ENCODE assay signal across 19 cellular contexts in the genomic region with DNA sequence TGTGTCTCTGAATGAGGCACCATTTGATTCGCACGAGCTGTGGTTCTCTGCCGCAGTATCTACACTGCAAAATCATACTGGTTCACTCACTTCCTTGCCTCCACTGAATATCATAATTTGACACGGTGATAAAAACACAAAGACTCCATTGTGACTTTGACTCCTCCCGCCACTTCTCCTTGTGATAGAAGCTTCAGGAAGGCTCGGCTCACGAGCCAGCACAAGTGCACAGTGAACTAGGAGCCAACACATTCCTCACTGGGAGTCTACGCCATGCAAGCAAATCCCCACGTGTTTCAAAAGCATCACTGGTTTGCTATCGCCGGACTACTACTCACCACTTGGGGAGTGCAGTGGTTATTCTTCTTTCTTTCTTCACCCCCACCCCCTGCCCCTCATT.
"Had no signal": no experiment of that assay in that cellular context is flagged by ENCODE, and none has a peak within 500 bp of the region (broad histone marks: within the 10 kb centered on the region; RNA-seq: fewer than 3 reads in every experiment).

No MANE protein-coding gene starts in this region.

- H3K9me3 Mint-ChIP-seq: central memory CD8-positive, alpha-beta T cell; natural killer cell treated with Interleukin-12 subunit alpha and Interleukin-12 subunit beta and Interleukin-15 and Interleukin-18, amount 100 ng/mL, for 72 hours; stimulated activated naive B cell treated with anti-CD40 and anti-IgM and Interleukin-4, amounts not matched to agents 10 μg/mL and 1 μg/mL and 100 μg/mL, for 72 hours; stimulated activated naive CD8-positive, alpha-beta T cell treated with anti-CD3 and anti-CD28 coated beads, Interleukin-15, amount 100 ng/mL, for 72 hours had no signal

- H3K27ac Mint-ChIP-seq: natural killer cell treated with Interleukin-12 subunit alpha and Interleukin-12 subunit beta and Interleukin-15 and Interleukin-18, amount 100 ng/mL, for 72 hours; progenitor cell of endocrine pancreas; stimulated activated naive B cell treated with anti-CD40 and anti-IgM and Interleukin-4, amounts not matched to agents 10 μg/mL and 1 μg/mL and 100 μg/mL, for 72 hours; stimulated activated naive CD8-positive, alpha-beta T cell treated with anti-CD3 and anti-CD28 coated beads, Interleukin-15, amount 100 ng/mL, for 72 hours had no signal

- H3K4me3 ChIP-seq: dorsolateral prefrontal cortex, esophagus squamous epithelium, heart left ventricle, pancreas, spleen had no signal

- DNase-seq: cortex of kidney; dorsolateral prefrontal cortex; effector CD8-positive, alpha-beta T cell; esophagus squamous epithelium; foreskin fibroblast; heart left ventricle; hippocampal formation; occipital lobe; pancreas; spleen; stimulated activated CD4-positive, alpha-beta T cell treated with anti-CD3 and anti-CD28 coated beads, Interleukin-15, amount 100 ng/mL, for 24 hours; stimulated activated CD4-positive, alpha-beta T cell treated with anti-CD3 and anti-CD28 coated beads, Interleukin-1b, Interleukin-23, amount 100 ng/mL, for 48 hours; stimulated activated CD4-positive, alpha-beta T cell treated with anti-CD3 and anti-CD28 coated beads, Interleukin-4, amount 100 ng/mL, for 24 hours; stimulated activated naive B cell treated with anti-CD40 and anti-IgM and Interleukin-4, amounts not matched to agents 10 μg/mL and 1 μg/mL and 100 μg/mL, for 72 hours; stimulated activated naive CD8-positive, alpha-beta T cell treated with anti-CD3 and anti-CD28 coated beads, Interleukin-15, amount 100 ng/mL, for 72 hours had no signal

- H3K4me1 ChIP-seq: pancreas had no signal

- H3K36me3 ChIP-seq: esophagus squamous epithelium, heart left ventricle, pancreas, spleen had no signal

- ATAC-seq: heart left ventricle; natural killer cell treated with Interleukin-12 subunit alpha and Interleukin-12 subunit beta and Interleukin-15 and Interleukin-18, amount 100 ng/mL, for 72 hours; pancreas; sciatic nerve; stimulated activated naive B cell treated with anti-CD40 and anti-IgM and Interleukin-4, amounts not matched to agents 10 μg/mL and 1 μg/mL and 100 μg/mL, for 72 hours had no signal

- H3K27ac ChIP-seq: dorsolateral prefrontal cortex, esophagus squamous epithelium, heart left ventricle, pancreas, spleen had no signal

- H3K4me3 Mint-ChIP-seq: central memory CD8-positive, alpha-beta T cell; natural killer cell treated with Interleukin-12 subunit alpha and Interleukin-12 subunit beta and Interleukin-15 and Interleukin-18, amount 100 ng/mL, for 72 hours; stimulated activated naive B cell treated with anti-CD40 and anti-IgM and Interleukin-4, amounts not matched to agents 10 μg/mL and 1 μg/mL and 100 μg/mL, for 72 hours; stimulated activated naive CD8-positive, alpha-beta T cell treated with anti-CD3 and anti-CD28 coated beads, Interleukin-15, amount 100 ng/mL, for 72 hours had no signal

- H3K36me3 Mint-ChIP-seq: natural killer cell treated with Interleukin-12 subunit alpha and Interleukin-12 subunit beta and Interleukin-15 and Interleukin-18, amount 100 ng/mL, for 72 hours; stimulated activated naive B cell treated with anti-CD40 and anti-IgM and Interleukin-4, amounts not matched to agents 10 μg/mL and 1 μg/mL and 100 μg/mL, for 72 hours had no signal

- H3K27me3 ChIP-seq: esophagus squamous epithelium, heart left ventricle, pancreas had no signal

- H3K9me3 ChIP-seq: esophagus squamous epithelium, heart left ventricle, pancreas, spleen had no signal
